12 cellular contexts compared by ENCODE assay signal in genomic region chr3:139310474-139310933, GRCh38. TPM values are rescaled to one million over a fixed set of nuclear protein-coding genes. Genes with fewer than 3 reads are reported as not detected.
DNase-seq lines count a peak whose midpoint lies in the region; ATAC-seq and TF ChIP-seq lines count a peak whose summit lies in the region.
"Had no signal": no experiment of that assay in that cellular context is flagged by ENCODE, and none has a peak within 500 bp of the region (broad histone marks: within the 10 kb centered on the region; RNA-seq: fewer than 3 reads in every experiment).

No MANE protein-coding gene starts in this region.

- no peaks in the 10 kb centered on the region for H3K4me1 ChIP-seq in Peyer's patch

- H3K4me3 ChIP-seq in MG63: no peak overlapping the region
- H3K4me3 ChIP-seq in Peyer's patch: no peak overlapping the region

- TF ChIP-seq POLR2A in Peyer's patch (IDR thresholded peaks at IDR 0.05): no peak

- ATAC-seq in HG03135 (IDR thresholded peaks at IDR 0.05; ENCODE audit: unreplicated experiment) (no peak), GM21619 (IDR thresholded peaks at IDR 0.05; ENCODE audit: unreplicated experiment) (no peak)
- ATAC-seq: activated naive CD8-positive, alpha-beta T cell treated with anti-CD3 and anti-CD28 coated beads, Interleukin-2, amount 50 U/mL, for 24 hours had no signal

- H3K36me3 ChIP-seq in MG63: no peaks in the 10 kb centered on the region
- no peaks in the 10 kb centered on the region for H3K36me3 ChIP-seq in Peyer's patch

- H3K27ac ChIP-seq in caudate nucleus (ENCODE audit: low read depth, low read length) (no peak overlapping the region), Peyer's patch (no peak overlapping the region)

- DNase-seq in AG20443 (ENCODE audit: low spot score): peak; percentile 84
- peak; percentile 89 for DNase-seq in MG63
- DNase-seq in dedifferentiated amniotic fluid mesenchymal stem cell (ENCODE audit: extremely low spot score): peak; percentile 52
- peak; percentile 46 for DNase-seq in non-pigmented ciliary epithelial cell (ENCODE audit: low read depth)
- DNase-seq in caudate nucleus (lab: John Stamatoyannopoulos, UW): no peak
- no peak for DNase-seq in Peyer's patch
- DNase-seq: activated naive CD8-positive, alpha-beta T cell treated with anti-CD3 and anti-CD28 coated beads, Interleukin-2, amount 50 U/mL, for 24 hours; CD8-positive, alpha-beta memory T cell; NCI-H187 treated with DMSO at 0.1 percent for 48 hours; NK-92 treated with Interleukin-12 subunit alpha and Interleukin-12 subunit beta, amount 100 ng/mL, for 24 hours had no signal

- no peaks in the 10 kb centered on the region for H3K27me3 ChIP-seq in MG63
- no peaks in the 10 kb centered on the region for H3K27me3 ChIP-seq in Peyer's patch

- H3K9me3 ChIP-seq in MG63 (no peaks in the 10 kb centered on the region), Peyer's patch (no peaks in the 10 kb centered on the region)

- no peak for TF ChIP-seq CTCF in Peyer's patch (IDR thresholded peaks at IDR 0.05)

RNA-seq across cellular contexts. Expression of gene MRPS22, which starts 33.3 kb away (rescaled TPM):
- 147 and 166 TPM in 2 replicates for total RNA-seq in MG63 (2014; rRNA removed; shearing (Covaris generic); ENCODE audit: low replicate concordance)
- total RNA-seq in Peyer's patch: 10 to 100 TPM; 38.7 to 72.3 (median 45.9) TPM

Comparison
In these comparisons a context has a peak if more than half of its experiments do, and no peak if none do; other contexts are left out.
1. DNase-seq: peak in AG20443 (single experiment), MG63 (single experiment), dedifferentiated amniotic fluid mesenchymal stem cell (single experiment) and non-pigmented ciliary epithelial cell (single experiment); none in caudate nucleus (0 of 61) and Peyer's patch (0 of 3).